1 cellular context compared by ENCODE assay signal in genomic region chr12:64612843-64613242, GRCh38.
TF ChIP-seq lines count a peak whose summit lies in the region.

No MANE protein-coding gene starts in this region.

TF ChIP-seq in SK-N-SH treated with all-trans-retinoic acid at 6 μM for 48 hours, 23 proteins besides CTCF, POLR2A, EP300 and RAD21 (continued from another document):
- no peak for TF ChIP-seq ARNTL (CRISPR knock-in tag; IDR thresholded peaks at IDR 0.05; ENCODE audit: borderline replicate concordance, low read depth)
- no peak for TF ChIP-seq ZC3H10 (CRISPR knock-in tag; IDR thresholded peaks at IDR 0.05)
